1 cellular context compared by ENCODE assay signal in genomic region chr5:150781706-150782614, GRCh38.
A peak's percentile ranks its signal among the peaks of the same experiment; 100 is the strongest.
TF ChIP-seq lines count a peak whose summit lies in the region.

No MANE protein-coding gene starts in this region.

TF ChIP-seq in SK-N-SH, 30 proteins besides CTCF, POLR2A, EP300 and RAD21 (continued from another document):
- TF ChIP-seq, protein P1, sequence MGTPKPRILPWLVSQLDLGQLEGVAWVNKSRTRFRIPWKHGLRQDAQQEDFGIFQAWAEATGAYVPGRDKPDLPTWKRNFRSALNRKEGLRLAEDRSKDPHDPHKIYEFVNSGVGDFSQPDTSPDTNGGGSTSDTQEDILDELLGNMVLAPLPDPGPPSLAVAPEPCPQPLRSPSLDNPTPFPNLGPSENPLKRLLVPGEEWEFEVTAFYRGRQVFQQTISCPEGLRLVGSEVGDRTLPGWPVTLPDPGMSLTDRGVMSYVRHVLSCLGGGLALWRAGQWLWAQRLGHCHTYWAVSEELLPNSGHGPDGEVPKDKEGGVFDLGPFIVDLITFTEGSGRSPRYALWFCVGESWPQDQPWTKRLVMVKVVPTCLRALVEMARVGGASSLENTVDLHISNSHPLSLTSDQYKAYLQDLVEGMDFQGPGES (IDR thresholded peaks at IDR 0.05; ENCODE audit: low read depth, low read length): no peak
- TF ChIP-seq TCF12 (IDR thresholded peaks at IDR 0.05) (peak; percentile 85; the same call in 1 of the 2 replicates), TEAD4 (IDR thresholded peaks at IDR 0.05; ENCODE audit: borderline replicate concordance, insufficient read depth) (peak; percentile 66; the same call in 1 of the 2 replicates), ELF1 (IDR thresholded peaks at IDR 0.05) (no peak), EZH2phosphoT487 (IDR thresholded peaks at IDR 0.05; ENCODE audit: borderline replicate concordance, low read depth) (no peak), FOXM1 (IDR thresholded peaks at IDR 0.05; ENCODE audit: low read depth) (peak; percentile 79), FOXJ3 (CRISPR knock-in tag; IDR thresholded peaks at IDR 0.05) (no peak), JUND (IDR thresholded peaks at IDR 0.05) (peak; percentile 68), SMC3 (IDR thresholded peaks at IDR 0.05; ENCODE audit: low read depth, low read length) (no peak), USF1 (IDR thresholded peaks at IDR 0.05; ENCODE audit: borderline replicate concordance, low read depth) (no peak), NFIC (IDR thresholded peaks at IDR 0.05; ENCODE audit: borderline replicate concordance) (peak; percentile 89), MXI1 (IDR thresholded peaks at IDR 0.05; ENCODE audit: low read depth, low read length) (no peak), MEF2A (IDR thresholded peaks at IDR 0.05; ENCODE audit: borderline replicate concordance, low read depth) (no peak), MAX (IDR thresholded peaks at IDR 0.05; ENCODE audit: low read depth) (0 out of 2 replicates have a peak, but pooled peaks have one; percentile 25), RXRA (IDR thresholded peaks at IDR 0.05; ENCODE audit: borderline replicate concordance, low read depth) (no peak)
- TF ChIP-seq, protein P2, sequence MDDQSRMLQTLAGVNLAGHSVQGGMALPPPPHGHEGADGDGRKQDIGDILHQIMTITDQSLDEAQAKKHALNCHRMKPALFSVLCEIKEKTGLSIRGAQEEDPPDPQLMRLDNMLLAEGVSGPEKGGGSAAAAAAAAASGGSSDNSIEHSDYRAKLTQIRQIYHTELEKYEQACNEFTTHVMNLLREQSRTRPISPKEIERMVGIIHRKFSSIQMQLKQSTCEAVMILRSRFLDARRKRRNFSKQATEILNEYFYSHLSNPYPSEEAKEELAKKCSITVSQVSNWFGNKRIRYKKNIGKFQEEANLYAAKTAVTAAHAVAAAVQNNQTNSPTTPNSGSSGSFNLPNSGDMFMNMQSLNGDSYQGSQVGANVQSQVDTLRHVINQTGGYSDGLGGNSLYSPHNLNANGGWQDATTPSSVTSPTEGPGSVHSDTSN (IDR thresholded peaks at IDR 0.05): peak; percentile 96
- TF ChIP-seq, protein P3, sequence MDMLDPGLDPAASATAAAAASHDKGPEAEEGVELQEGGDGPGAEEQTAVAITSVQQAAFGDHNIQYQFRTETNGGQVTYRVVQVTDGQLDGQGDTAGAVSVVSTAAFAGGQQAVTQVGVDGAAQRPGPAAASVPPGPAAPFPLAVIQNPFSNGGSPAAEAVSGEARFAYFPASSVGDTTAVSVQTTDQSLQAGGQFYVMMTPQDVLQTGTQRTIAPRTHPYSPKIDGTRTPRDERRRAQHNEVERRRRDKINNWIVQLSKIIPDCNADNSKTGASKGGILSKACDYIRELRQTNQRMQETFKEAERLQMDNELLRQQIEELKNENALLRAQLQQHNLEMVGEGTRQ (IDR thresholded peaks at IDR 0.05; ENCODE audit: borderline replicate concordance, low read depth, low read length): no peak
